In genomic region chr11:46845740-46846509, GRCh38 we compare ENCODE assay signal across 9 cellular contexts. TPM values are rescaled to one million over a fixed set of nuclear protein-coding genes. Genes with fewer than 3 reads are reported as not detected.
A peak's percentile ranks its signal among the peaks of the same experiment; 100 is the strongest.
DNase-seq lines count a peak whose midpoint lies in the region; ATAC-seq, FAIRE-seq and TF ChIP-seq lines count a peak whose summit lies in the region.
"Had no signal": no experiment of that assay in that cellular context is flagged by ENCODE, and none has a peak within 500 bp of the region (broad histone marks: within the 10 kb centered on the region; RNA-seq: fewer than 3 reads in every experiment).

Gene CKAP5, minus strand, starts transcription at chr11:46846280. Its CDS starts 25,049 bp downstream, at chr11:46821231.

- H2AFZ ChIP-seq in keratinocyte (ENCODE audit: control insufficient read depth, low read length) = peak within 1 kb of the TSS; percentile 80

- H3K4me2 ChIP-seq in keratinocyte (ENCODE audit: control insufficient read depth, extremely low read depth, insufficient read depth, low read depth, low read length) = peak within 1 kb of the TSS; percentile 87

- FAIRE-seq in keratinocyte (lab: Jason Lieb, UNC) = no peak
- FAIRE-seq: endometrium had no signal

- peaks cover 13% of the 10 kb centered on the region for H3K4me1 ChIP-seq in keratinocyte (ENCODE audit: control insufficient read depth, extremely low read depth, insufficient read depth, low read length)

- peak; percentile 98 for DNase-seq in AG20443 (ENCODE audit: low spot score)
- peak; percentile 90 for DNase-seq in NCI-H345 treated with DMSO at 0.1 percent for 48 hours (lab: John Stamatoyannopoulos, UW; ENCODE audit: unreplicated experiment)
- peak; percentile 77 for DNase-seq in activated CD4-positive, alpha-beta T cell treated with anti-CD3 and anti-CD28 coated beads for 1 hour
- peak; percentile 17 to 82 for DNase-seq in cerebellar nuclear complex (lab: John Stamatoyannopoulos, UW)
- no peak for DNase-seq in keratinocyte (ENCODE audit: low read depth, low spot score)
- DNase-seq in stimulated activated CD4-positive, alpha-beta T cell treated with anti-CD3 and anti-CD28 coated beads, Interleukin-12 subunit alpha, Interleukin-12 subunit beta, amount 100 ng/mL, for 48 hours (ENCODE audit: low read depth in 2 of 3, low spot score in 1 of 3) = peak; percentile 75 to 83 (median 79)

- no peaks in the 10 kb centered on the region for H3K27me3 ChIP-seq in keratinocyte (ENCODE audit: control insufficient read depth, extremely low read depth, insufficient read depth, low read length)

- peak within 1 kb of the TSS; percentile 83 for H3K9ac ChIP-seq in keratinocyte (ENCODE audit: control insufficient read depth, extremely low read depth, insufficient read depth, low read length)

- H3K36me3 ChIP-seq in keratinocyte (ENCODE audit: control insufficient read depth in 2 of 2, extremely low read depth in 1 of 2, insufficient read depth in 2 of 2, low read length in 2 of 2) = peaks cover 0 to 1% of the 10 kb centered on the region in 2 experiments

- peaks cover 50% of the 10 kb centered on the region for H3K79me2 ChIP-seq in keratinocyte (ENCODE audit: control insufficient read depth, insufficient read depth, low read length)

- peak within 1 kb of the TSS; percentile 76 for H3K27ac ChIP-seq in keratinocyte (ENCODE audit: control insufficient read depth, insufficient read depth, low read length)

- peak; percentile 96 for ATAC-seq in GM19025 (IDR thresholded peaks at IDR 0.05; ENCODE audit: low read depth, unreplicated experiment)
- peak; percentile 95 for ATAC-seq in HG03280 (IDR thresholded peaks at IDR 0.05; ENCODE audit: unreplicated experiment)

- no peak for TF ChIP-seq CTCF in keratinocyte (optimal IDR thresholded peaks at IDR 0.05 in 1 of 3, IDR thresholded peaks at IDR 0.05 in 1 of 3, conservative IDR thresholded peaks at IDR 0.05 in 1 of 3; ENCODE audit: extremely low read depth in 1 of 3, insufficient read depth in 2 of 3, low read length in 3 of 3)

- H3K4me3 ChIP-seq in keratinocyte (ENCODE audit: control insufficient read depth in 2 of 3, extremely low read depth in 1 of 3, insufficient read depth in 2 of 3, low read depth in 1 of 3, low read length in 3 of 3) = peak within 1 kb of the TSS; percentile 62 to 87 (median 72)

- H4K20me1 ChIP-seq in keratinocyte (ENCODE audit: control insufficient read depth, extremely low read depth, insufficient read depth, low read length) = no peaks in the 10 kb centered on the region

- dilution Hi-C loops in keratinocyte (cut with MboI; ENCODE audit: extremely low pct_ligation_motif_present, low sequenced_read_pairs) = no loop called here

- no peaks in the 10 kb centered on the region for H3K9me3 ChIP-seq in keratinocyte (ENCODE audit: control insufficient read depth, low read depth, low read length)

- H3K9me1 ChIP-seq in keratinocyte (ENCODE audit: control insufficient read depth, extremely low read depth, insufficient read depth, low read length) = no peaks in the 10 kb centered on the region

RNA-seq across cellular contexts. Expression of gene CKAP5, which starts in this region (rescaled TPM):
- 68.3 to 96.4 TPM (median 87.5 TPM) in 3 replicates for polyA plus RNA-seq in keratinocyte
- 45.4 TPM for polyA plus RNA-seq in keratinocyte (2011; ENCODE audit: low read depth)
- 35.6 and 62.7 TPM in 2 replicates for polyA plus RNA-seq in keratinocyte (2011; cell fraction: cytosol; rRNA removed)
- polyA plus RNA-seq in keratinocyte (2011; cell fraction: nucleus; rRNA removed) = 94.5 and 97.0 TPM in 2 replicates
- 23.6 and 53.4 TPM in 2 replicates for polyA plus RNA-seq in keratinocyte (2012; ENCODE audit: low replicate concordance)
- 54.4 to 201 TPM (median 87.0 TPM) in 3 replicates for polyA minus RNA-seq in keratinocyte
- 47.2 TPM for polyA minus RNA-seq in keratinocyte (2011; cell fraction: cytosol; rRNA and poly(A)+ RNA removed)
- polyA minus RNA-seq in keratinocyte (2011; cell fraction: nucleus; rRNA and poly(A)+ RNA removed) = 80.5 and 148 TPM in 2 replicates
